ENCODE assay signal across 8 cellular contexts in genomic region chr6:157033428-157034140, GRCh38.
DNase-seq lines count a peak whose midpoint lies in the region; ATAC-seq and TF ChIP-seq lines count a peak whose summit lies in the region.

No MANE protein-coding gene starts in this region.

- peak overlapping the region; percentile 40; the same call in 1 of the 2 replicates for H3K4me3 ChIP-seq in GM08714 (ENCODE audit: low read length)
- peak overlapping the region; percentile 71 for H3K4me3 ChIP-seq in PC-3 (ENCODE audit: low read length)
- peak overlapping the region; percentile 45 for H3K4me3 ChIP-seq in epithelial cell of esophagus (ENCODE audit: low read length)
- peak overlapping the region; percentile 22 to 29 for H3K4me3 ChIP-seq in prostate gland

- TF ChIP-seq CTCF in PC-3 (conservative IDR thresholded peaks at IDR 0.05; ENCODE audit: low read depth, low read length) (no peak), epithelial cell of esophagus (IDR thresholded peaks at IDR 0.05; ENCODE audit: insufficient read depth, low read depth, low read length, missing control alignments) (no peak), prostate gland (IDR thresholded peaks at IDR 0.05) (no peak)

- DNase-seq in PC-3 (peak; percentile 10), epithelial cell of esophagus (ENCODE audit: low read depth) (no peak), prostate gland (ENCODE audit: low spot score) (no peak), mucosa of gallbladder (ENCODE audit: low spot score) (no peak), ecto neural progenitor cell (ENCODE audit: low spot score) (no peak), NCI-H748 treated with DMSO at 0.1 percent for 48 hours (lab: John Stamatoyannopoulos, UW) (no peak)

- H3K27me3 ChIP-seq in PC-3 (ENCODE audit: low read length) (no peaks in the 10 kb centered on the region), prostate gland (replicated peaks; ENCODE audit: insufficient read depth) (no peaks in the 10 kb centered on the region)

- H3K36me3 ChIP-seq in PC-3 (ENCODE audit: low read depth, low read length): no peaks in the 10 kb centered on the region
- no peaks in the 10 kb centered on the region for H3K36me3 ChIP-seq in prostate gland

- H4K20me1 ChIP-seq in PC-3 (ENCODE audit: low read length): no peaks in the 10 kb centered on the region

- peak overlapping the region; percentile 49 for H2AFZ ChIP-seq in PC-3 (ENCODE audit: low read length)

- no peaks in the 10 kb centered on the region for H3K9me3 ChIP-seq in PC-3 (ENCODE audit: low read length)
- H3K9me3 ChIP-seq in prostate gland: no peaks in the 10 kb centered on the region

- POLR2A ChIA-PET in PC-3 (lab: Charles Lee; ENCODE audit: unreplicated experiment): no interaction called here

- peak overlapping the region; percentile 86 for H3K4me2 ChIP-seq in PC-3 (ENCODE audit: low read length)

- no peaks in the 10 kb centered on the region for H3F3A ChIP-seq in PC-3 (ENCODE audit: low read length, unreplicated experiment)

- peak overlapping the region; percentile 55 for H3K9ac ChIP-seq in PC-3 (ENCODE audit: low read length)

- no TSS peak for BruUV-seq in PC-3 (replicated peaks; lab: Mats Ljungman, UMichigan)

- CTCF ChIA-PET in PC-3 (lab: Charles Lee): no interaction called here

- H3K79me2 ChIP-seq in PC-3 (ENCODE audit: low read length): peaks cover 37% of the 10 kb centered on the region

- WGBS in prostate gland: 6% methylated on average over 5 of the region's 5 CpGs

- peak overlapping the region; percentile 3; the same call in 1 of the 2 replicates for H3K27ac ChIP-seq in PC-3 (ENCODE audit: low read length)
- H3K27ac ChIP-seq in prostate gland: peak overlapping the region; percentile 61 to 63

- intact Hi-C loops in PC-3 (cut with micrococcal nuclease) (loop anchor here (1.0 to 5.0 kb wide), 3 partner anchors 115 to 251 kb away; no protein-coding TSS in a partner anchor), prostate gland (cut with DNase I) (loop anchor here (5.0 kb wide), 1 partner anchor 239 kb away; no protein-coding TSS in a partner anchor)

- H3K9me2 ChIP-seq in PC-3 (replicated peaks; ENCODE audit: low read length): no peaks in the 10 kb centered on the region

- TF ChIP-seq POLR2A in prostate gland (IDR thresholded peaks at IDR 0.05): no peak

- ATAC-seq in PC-3 (peak; percentile 77), esophagus mucosa (no peak)

- H3K4me1 ChIP-seq in PC-3 (ENCODE audit: insufficient read depth, low read length) (peaks cover 23% of the 10 kb centered on the region), prostate gland (replicated peaks) (peaks cover 8% of the 10 kb centered on the region)
